24 cellular contexts compared by ENCODE assay signal in the genomic region with DNA sequence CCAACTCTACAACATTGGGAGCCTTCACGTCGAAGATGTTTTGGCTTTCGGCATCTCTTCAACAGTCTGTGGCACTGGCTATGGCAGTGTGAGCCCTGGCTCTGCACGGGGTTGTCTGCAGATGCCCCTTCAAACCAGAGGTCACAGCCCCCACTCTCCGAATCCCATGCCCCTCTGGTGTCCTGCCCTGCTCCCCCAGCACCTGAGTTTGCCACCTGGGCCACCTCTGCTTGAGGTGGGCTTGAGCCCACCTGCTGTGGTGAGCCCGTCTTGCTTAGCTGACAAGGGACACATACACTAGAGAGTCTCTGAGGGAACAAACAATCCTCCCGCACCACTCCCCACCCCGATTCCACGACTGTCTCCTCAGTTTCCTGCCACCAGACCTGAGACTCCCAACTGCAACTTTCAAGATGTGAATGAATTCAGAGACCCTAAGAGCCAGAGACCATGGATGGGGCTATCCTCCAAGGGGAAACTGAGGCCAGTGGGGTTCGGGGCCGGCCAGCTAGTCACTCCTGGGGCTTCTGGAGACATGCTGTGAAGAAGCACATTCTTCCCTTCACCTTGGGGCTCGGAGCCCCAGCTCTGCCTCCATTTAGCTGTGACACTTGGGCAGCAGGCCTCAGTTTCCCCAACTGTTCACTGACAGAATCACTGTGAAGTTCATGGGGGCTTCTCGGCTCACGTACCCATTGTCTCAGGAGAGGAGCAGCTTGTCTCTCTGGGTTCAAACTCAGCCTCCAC. TPM values are rescaled to one million over a fixed set of nuclear protein-coding genes. Genes with fewer than 3 reads are reported as not detected.
DNase-seq lines count a peak whose midpoint lies in the region; ATAC-seq and TF ChIP-seq lines count a peak whose summit lies in the region.
"Had no signal": no experiment of that assay in that cellular context is flagged by ENCODE, and none has a peak within 500 bp of the region (broad histone marks: within the 10 kb centered on the region; RNA-seq: fewer than 3 reads in every experiment).

No MANE protein-coding gene starts in this region.

- no peaks in the 10 kb centered on the region for H3K27me3 ChIP-seq in CD4-positive, CD25-positive, alpha-beta regulatory T cell (ENCODE audit: control insufficient read depth, insufficient read depth, low read length)
- H3K27me3 ChIP-seq in CD8-positive, alpha-beta T cell (ENCODE audit: insufficient read depth, low read length) = no peaks in the 10 kb centered on the region
- peaks cover 22% of the 10 kb centered on the region for H3K27me3 ChIP-seq in neural progenitor cell
- H3K27me3 ChIP-seq in SJCRH30 = peaks cover 3% of the 10 kb centered on the region; the same call in 1 of the 2 replicates
- H3K27me3 ChIP-seq: suprapubic skin had no signal

- H2AFZ ChIP-seq in neural progenitor cell (replicated peaks) = no peak overlapping the region

- no peaks in the 10 kb centered on the region for H4K20me1 ChIP-seq in neural progenitor cell (ENCODE audit: low read depth)

- no peak for TF ChIP-seq CTCF in CD8-positive, alpha-beta T cell (IDR thresholded peaks at IDR 0.05)
- TF ChIP-seq CTCF in chondrocyte (IDR thresholded peaks at IDR 0.05) = no peak
- TF ChIP-seq CTCF in neural progenitor cell (IDR thresholded peaks at IDR 0.05) = no peak

- peak overlapping the region in 3 of 4 donors; percentile 63 to 76 (median 64) for H3K4me3 Mint-ChIP-seq in CD4-positive, CD25-positive, alpha-beta regulatory T cell
- peak overlapping the region; percentile 79 for H3K4me3 Mint-ChIP-seq in CD8-positive, alpha-beta T cell
- H3K4me3 Mint-ChIP-seq in chondrocyte (ENCODE audit: unreplicated experiment) (no peak overlapping the region), neural progenitor cell (peak overlapping the region; percentile 57)
- no peak overlapping the region for H3K4me3 Mint-ChIP-seq in T-helper 2 cell treated with Interferon-gamma antibody and Interleukin-4, amounts not matched to agents 5 μg/mL and 100 μg/mL, for 36 hours

- H3K36me3 Mint-ChIP-seq in CD4-positive, CD25-positive, alpha-beta regulatory T cell = no peaks in the 10 kb centered on the region
- H3K36me3 Mint-ChIP-seq in CD8-positive, alpha-beta T cell = no peaks in the 10 kb centered on the region
- H3K36me3 Mint-ChIP-seq in chondrocyte (ENCODE audit: low read depth) (no peaks in the 10 kb centered on the region), neural progenitor cell (no peaks in the 10 kb centered on the region)
- no peaks in the 10 kb centered on the region for H3K36me3 Mint-ChIP-seq in T-helper 2 cell treated with Interferon-gamma antibody and Interleukin-4, amounts not matched to agents 5 μg/mL and 100 μg/mL, for 36 hours (ENCODE audit: low read depth)
- H3K36me3 Mint-ChIP-seq: stimulated activated naive B cell treated with anti-CD40 and anti-IgM and Interleukin-4, amounts not matched to agents 10 μg/mL and 1 μg/mL and 100 μg/mL, for 72 hours had no signal

- H3K9me3 ChIP-seq in CD4-positive, CD25-positive, alpha-beta regulatory T cell (ENCODE audit: control insufficient read depth in 2 of 2, low read length in 2 of 2) = no peaks in the 10 kb centered on the region
- no peaks in the 10 kb centered on the region for H3K9me3 ChIP-seq in CD8-positive, alpha-beta T cell (ENCODE audit: low read length)
- no peaks in the 10 kb centered on the region for H3K9me3 ChIP-seq in neural progenitor cell (ENCODE audit: low read depth)
- no peaks in the 10 kb centered on the region for H3K9me3 ChIP-seq in SJCRH30 (replicated peaks)
- H3K9me3 ChIP-seq: mucosa of descending colon, suprapubic skin had no signal

- CTCF ChIA-PET in CD8-positive, alpha-beta T cell (lab: Charles Lee) = interaction anchor here (0.5 to 8.9 kb wide), 8 partner anchors 7 to 1023 kb away, joined by 3 to 118 read pairs (median 3); no protein-coding TSS in a partner anchor

- no peak overlapping the region for H3K4me3 ChIP-seq in CD4-positive, CD25-positive, alpha-beta regulatory T cell (ENCODE audit: low read depth, low read length)
- no peak overlapping the region for H3K4me3 ChIP-seq in CD8-positive, alpha-beta T cell (ENCODE audit: low read depth, low read length)
- no peak overlapping the region for H3K4me3 ChIP-seq in neural progenitor cell
- no peak overlapping the region for H3K4me3 ChIP-seq in SJCRH30
- H3K4me3 ChIP-seq: mucosa of descending colon, suprapubic skin had no signal

- H3K4me1 ChIP-seq in CD4-positive, CD25-positive, alpha-beta regulatory T cell (ENCODE audit: control insufficient read depth, insufficient read depth, low read length, poor library complexity, severe bottlenecking) = peaks cover 9% of the 10 kb centered on the region
- peaks cover 11% of the 10 kb centered on the region for H3K4me1 ChIP-seq in CD8-positive, alpha-beta T cell (ENCODE audit: insufficient read depth, low read length)
- H3K4me1 ChIP-seq in neural progenitor cell (peaks cover 21% of the 10 kb centered on the region), SJCRH30 (no peaks in the 10 kb centered on the region)

- H3K27ac Mint-ChIP-seq in CD4-positive, CD25-positive, alpha-beta regulatory T cell = peak overlapping the region in 1 of 3 donors; percentile 62
- no peak overlapping the region for H3K27ac Mint-ChIP-seq in CD8-positive, alpha-beta T cell
- H3K27ac Mint-ChIP-seq in chondrocyte (ENCODE audit: unreplicated experiment) (no peak overlapping the region), neural progenitor cell (no peak overlapping the region)
- H3K27ac Mint-ChIP-seq in T-helper 2 cell treated with Interferon-gamma antibody and Interleukin-4, amounts not matched to agents 5 μg/mL and 100 μg/mL, for 36 hours = no peak overlapping the region
- H3K27ac Mint-ChIP-seq: stimulated activated naive B cell treated with anti-CD40 and anti-IgM and Interleukin-4, amounts not matched to agents 10 μg/mL and 1 μg/mL and 100 μg/mL, for 72 hours had no signal

- no peak for DNase-seq in CD4-positive, CD25-positive, alpha-beta regulatory T cell
- no peak for DNase-seq in CD8-positive, alpha-beta T cell
- DNase-seq in chondrocyte (ENCODE audit: low spot score) (peak; percentile 68), neural progenitor cell (ENCODE audit: low spot score) (no peak), SJCRH30 (no peak), DMS79 treated with DMSO at 0.1 percent for 48 hours (lab: John Stamatoyannopoulos, UW) (no peak)
- DNase-seq in T-helper 2 cell treated with Interferon-gamma antibody and Interleukin-4, amounts not matched to agents 5 μg/mL and 100 μg/mL, for 36 hours (ENCODE audit: low spot score) = no peak
- DNase-seq: activated CD4-positive, alpha-beta T cell treated with anti-CD3 and anti-CD28 coated beads for 48 hours; activated naive CD4-positive, alpha-beta T cell treated with anti-CD3 and anti-CD28 coated beads, Interleukin-2, amount 50 U/mL, for 16 hours; activated T-cell treated with anti-CD3 and anti-CD28 coated beads, Interleukin-2, amount 50 U/mL, for 48 hours; anterior cingulate cortex; dermis blood vessel endothelial cell; DMS153; islet precursor cell; Kasumi-1; mucosa of descending colon; NCI-H1436 treated with DMSO at 0.1 percent for 48 hours; NCI-H2107; NCI-H510A; stimulated activated naive B cell treated with anti-CD40 and anti-IgM and Interleukin-4, amounts not matched to agents 10 μg/mL and 1 μg/mL and 100 μg/mL, for 72 hours had no signal

- no peaks in the 10 kb centered on the region for H3K9me3 Mint-ChIP-seq in CD4-positive, CD25-positive, alpha-beta regulatory T cell
- no peaks in the 10 kb centered on the region for H3K9me3 Mint-ChIP-seq in CD8-positive, alpha-beta T cell
- H3K9me3 Mint-ChIP-seq in chondrocyte (ENCODE audit: low read depth) = no peaks in the 10 kb centered on the region
- no peaks in the 10 kb centered on the region for H3K9me3 Mint-ChIP-seq in neural progenitor cell
- no peaks in the 10 kb centered on the region for H3K9me3 Mint-ChIP-seq in T-helper 2 cell treated with Interferon-gamma antibody and Interleukin-4, amounts not matched to agents 5 μg/mL and 100 μg/mL, for 36 hours
- H3K9me3 Mint-ChIP-seq: neural crest cell; stimulated activated naive B cell treated with anti-CD40 and anti-IgM and Interleukin-4, amounts not matched to agents 10 μg/mL and 1 μg/mL and 100 μg/mL, for 72 hours had no signal

- H3K4me2 ChIP-seq in neural progenitor cell = no peak overlapping the region

- H3K36me3 ChIP-seq in CD4-positive, CD25-positive, alpha-beta regulatory T cell (ENCODE audit: control insufficient read depth, insufficient read depth, low read length) = no peaks in the 10 kb centered on the region
- no peaks in the 10 kb centered on the region for H3K36me3 ChIP-seq in CD8-positive, alpha-beta T cell (ENCODE audit: insufficient read depth, low read length)
- no peaks in the 10 kb centered on the region for H3K36me3 ChIP-seq in neural progenitor cell
- H3K36me3 ChIP-seq in SJCRH30 = no peaks in the 10 kb centered on the region
- H3K36me3 ChIP-seq: suprapubic skin had no signal

- no peak for ATAC-seq in CD4-positive, CD25-positive, alpha-beta regulatory T cell (ENCODE audit: low read depth in 2 of 2)
- no peak for ATAC-seq in CD8-positive, alpha-beta T cell
- ATAC-seq: mucosa of descending colon; sciatic nerve; SK-N-SH treated with all-trans-retinoic acid at 6 μM for 48 hours; stimulated activated naive B cell treated with anti-CD40 and anti-IgM and Interleukin-4, amounts not matched to agents 10 μg/mL and 1 μg/mL and 100 μg/mL, for 72 hours had no signal

- POLR2A ChIA-PET in CD8-positive, alpha-beta T cell (lab: Charles Lee) = no interaction called here

- peaks cover 0 to 15% (median 4%) of the 10 kb centered on the region in 4 donors for H3K4me1 Mint-ChIP-seq in CD4-positive, CD25-positive, alpha-beta regulatory T cell
- peaks cover 11% of the 10 kb centered on the region for H3K4me1 Mint-ChIP-seq in CD8-positive, alpha-beta T cell (ENCODE audit: low read depth)
- peaks cover 32% of the 10 kb centered on the region for H3K4me1 Mint-ChIP-seq in chondrocyte (ENCODE audit: low read depth)
- peaks cover 43% of the 10 kb centered on the region for H3K4me1 Mint-ChIP-seq in neural progenitor cell
- peaks cover 10% of the 10 kb centered on the region for H3K4me1 Mint-ChIP-seq in T-helper 2 cell treated with Interferon-gamma antibody and Interleukin-4, amounts not matched to agents 5 μg/mL and 100 μg/mL, for 36 hours (ENCODE audit: low read depth)

- H3K9ac ChIP-seq in neural progenitor cell = no peak overlapping the region

- intact Hi-C loops in CD8-positive, alpha-beta T cell (cut with DNase I, micrococcal nuclease) = loop anchor here (2.0 to 10.0 kb wide), 4 partner anchors 561 to 1411 kb away; a partner anchor contains a TSS

- H3K79me2 ChIP-seq in neural progenitor cell (ENCODE audit: low read depth) = no peaks in the 10 kb centered on the region

- H3K27ac ChIP-seq in CD4-positive, CD25-positive, alpha-beta regulatory T cell (ENCODE audit: insufficient read depth, low read length, poor library complexity, severe bottlenecking) = no peak overlapping the region
- H3K27ac ChIP-seq in CD8-positive, alpha-beta T cell (ENCODE audit: low read depth, low read length) = no peak overlapping the region
- no peak overlapping the region for H3K27ac ChIP-seq in neural progenitor cell
- H3K27ac ChIP-seq in SJCRH30 = no peak overlapping the region
- H3K27ac ChIP-seq: suprapubic skin had no signal

- peaks cover 14% of the 10 kb centered on the region for H3F3A ChIP-seq in neural progenitor cell (ENCODE audit: low read depth)

- H3K27me3 Mint-ChIP-seq in CD4-positive, CD25-positive, alpha-beta regulatory T cell = peaks cover 5% of the 10 kb centered on the region
- H3K27me3 Mint-ChIP-seq in CD8-positive, alpha-beta T cell (ENCODE audit: low read depth) = no peaks in the 10 kb centered on the region
- no peaks in the 10 kb centered on the region for H3K27me3 Mint-ChIP-seq in chondrocyte (ENCODE audit: low read depth)
- peaks cover 6% of the 10 kb centered on the region for H3K27me3 Mint-ChIP-seq in neural progenitor cell (ENCODE audit: insufficient read depth, low read depth)
- H3K27me3 Mint-ChIP-seq in T-helper 2 cell treated with Interferon-gamma antibody and Interleukin-4, amounts not matched to agents 5 μg/mL and 100 μg/mL, for 36 hours (ENCODE audit: low read depth) = peaks cover 19% of the 10 kb centered on the region

RNA-seq across cellular contexts. Expression of a gene that starts 44.6 kb away (rescaled TPM):
- total RNA-seq in CD4-positive, CD25-positive, alpha-beta regulatory T cell = 15.9 TPM
- polyA plus RNA-seq in CD4-positive, CD25-positive, alpha-beta regulatory T cell = 10 to 100 TPM; 14.0 to 27.4 (median 24.5) TPM
- 1 to 10 TPM; 6.0 to 6.1 TPM for total RNA-seq in CD8-positive, alpha-beta T cell
- total RNA-seq in chondrocyte (32.5 to 40.3 TPM (median 37.2 TPM) in 3 replicates), neural progenitor cell (ENCODE audit: low replicate concordance) (11.8 and 27.4 TPM in 2 replicates)
- 24.4 and 24.8 TPM in 2 replicates for total RNA-seq in SJCRH30 (2014; rRNA removed; shearing (Covaris generic))

RNA-seq across cellular contexts. Expression of a gene that starts 52.3 kb away (rescaled TPM):
- total RNA-seq in CD4-positive, CD25-positive, alpha-beta regulatory T cell = 15.7 TPM
- polyA plus RNA-seq in CD4-positive, CD25-positive, alpha-beta regulatory T cell = 10 to 100 TPM; 14.4 to 17.2 (median 16.2) TPM
- total RNA-seq in CD8-positive, alpha-beta T cell = 10 to 100 TPM; 13.7 to 14.0 TPM
- total RNA-seq in chondrocyte = 14.6 to 29.0 TPM (median 15.1 TPM) in 3 replicates
- total RNA-seq in neural progenitor cell (ENCODE audit: low replicate concordance) = 104 and 180 TPM in 2 replicates
- total RNA-seq in SJCRH30 (2014; rRNA removed; shearing (Covaris generic)) = 179 and 182 TPM in 2 replicates

Comparison
In these comparisons a context has a peak if more than half of its experiments do, and no peak if none do; other contexts are left out.
1. H3K4me3 Mint-ChIP-seq: peak in CD4-positive, CD25-positive, alpha-beta regulatory T cell (3 of 4), CD8-positive, alpha-beta T cell (single experiment) and neural progenitor cell (single experiment); none in chondrocyte (single experiment) and T-helper 2 cell treated with Interferon-gamma antibody and Interleukin-4, amounts not matched to agents 5 μg/mL and 100 μg/mL, for 36 hours (single experiment).